8 cellular contexts compared by ENCODE assay signal in genomic region chr14:105397350-105397931, GRCh38. TPM values are rescaled to one million over a fixed set of nuclear protein-coding genes. Genes with fewer than 3 reads are reported as not detected.
A peak's percentile ranks its signal among the peaks of the same experiment; 100 is the strongest.
DNase-seq lines count a peak whose midpoint lies in the region; ATAC-seq and TF ChIP-seq lines count a peak whose summit lies in the region.

No MANE protein-coding gene starts in this region.

- no peaks in the 10 kb centered on the region for H4K20me1 ChIP-seq in PC-3 (ENCODE audit: low read length)

- H3K4me1 Mint-ChIP-seq in CD4-positive, alpha-beta T cell (ENCODE audit: low read depth) = peaks cover 11% of the 10 kb centered on the region

- H3K9me3 Mint-ChIP-seq in CD4-positive, alpha-beta T cell = peaks cover 3% of the 10 kb centered on the region

- peaks cover 4% of the 10 kb centered on the region for H3K9me3 ChIP-seq in CD4-positive, alpha-beta T cell (ENCODE audit: control insufficient read depth, low read length)
- H3K9me3 ChIP-seq in PC-3 (ENCODE audit: low read length) (no peaks in the 10 kb centered on the region), endocrine pancreas (ENCODE audit: control insufficient read depth, low read length) (no peaks in the 10 kb centered on the region), neuron (ENCODE audit: low read length) (peaks cover 10% of the 10 kb centered on the region)

- no peak for ATAC-seq in CD4-positive, alpha-beta T cell (ENCODE audit: poor library complexity)
- 0 out of 2 replicates have a peak, but pooled peaks have one; percentile 3 for ATAC-seq in PC-3
- ATAC-seq in GM19395 (IDR thresholded peaks at IDR 0.05; ENCODE audit: unreplicated experiment) = no peak
- no peak for ATAC-seq in GM21515 (IDR thresholded peaks at IDR 0.05; ENCODE audit: unreplicated experiment)

- H3K9ac ChIP-seq in PC-3 (ENCODE audit: low read length) = peak overlapping the region; percentile 95
- H3K9ac ChIP-seq in endocrine pancreas (ENCODE audit: control insufficient read depth, insufficient read depth, low read length) = peak overlapping the region; percentile 69

- WGBS in lower leg skin, 2 donors = 79 to 90% methylated on average over 13 of the region's 13 CpGs

- POLR2A ChIA-PET in CD4-positive, alpha-beta T cell (lab: Charles Lee) = interaction anchor here (1.0 to 2.5 kb wide), 2 partner anchors 51 to 93 kb away, joined by 3 to 16 read pairs; partner anchors contain the start of gene TEDC1
- POLR2A ChIA-PET in PC-3 (lab: Charles Lee; ENCODE audit: unreplicated experiment) = no interaction called here

- peaks cover 29% of the 10 kb centered on the region for H3K36me3 Mint-ChIP-seq in CD4-positive, alpha-beta T cell (ENCODE audit: low read depth)

- H3K4me1 ChIP-seq in PC-3 (ENCODE audit: insufficient read depth, low read length) (peaks cover 17% of the 10 kb centered on the region), endocrine pancreas (ENCODE audit: control insufficient read depth, insufficient read depth, low read length) (no peaks in the 10 kb centered on the region), neuron (ENCODE audit: insufficient read depth, low read length) (peaks cover 14% of the 10 kb centered on the region)

- TSS peak; percentile 99 for BruUV-seq in PC-3 (replicated peaks; lab: Mats Ljungman, UMichigan)

- no peak overlapping the region for H3K27ac ChIP-seq in CD4-positive, alpha-beta T cell (ENCODE audit: low read depth, low read length)
- H3K27ac ChIP-seq in PC-3 (ENCODE audit: low read length) = peak overlapping the region; percentile 49

- peak overlapping the region; percentile 80 for H3K4me3 Mint-ChIP-seq in CD4-positive, alpha-beta T cell

- no peak for DNase-seq in CD4-positive, alpha-beta T cell
- DNase-seq in PC-3 = no peak
- DNase-seq in NCI-H226 = no peak
- no peak for DNase-seq in lower leg skin (ENCODE audit: low spot score in 2 of 2)

- peaks cover 19% of the 10 kb centered on the region for H3K79me2 ChIP-seq in PC-3 (ENCODE audit: low read length)

- no peaks in the 10 kb centered on the region for H3K27me3 ChIP-seq in CD4-positive, alpha-beta T cell (ENCODE audit: control insufficient read depth, insufficient read depth, low read length)
- H3K27me3 ChIP-seq in PC-3 (ENCODE audit: low read length) (no peaks in the 10 kb centered on the region), endocrine pancreas (ENCODE audit: control insufficient read depth, insufficient read depth, low read length) (no peaks in the 10 kb centered on the region), neuron (ENCODE audit: insufficient read depth, low read length) (no peaks in the 10 kb centered on the region)

- H2AFZ ChIP-seq in PC-3 (ENCODE audit: low read length) = peak overlapping the region; percentile 77
- H2AFZ ChIP-seq in neuron (ENCODE audit: low read depth, low read length) = no peak overlapping the region

- H3K4me3 ChIP-seq in PC-3 (ENCODE audit: low read length) (peak overlapping the region; percentile 90; the same call in 1 of the 2 replicates), endocrine pancreas (ENCODE audit: control insufficient read depth, insufficient read depth, low read length) (no peak overlapping the region), neuron (ENCODE audit: low read length) (peak overlapping the region; percentile 74), lower leg skin (ENCODE audit: low read depth, poor library complexity, severe bottlenecking) (no peak overlapping the region)

- H3K36me3 ChIP-seq in PC-3 (ENCODE audit: low read depth, low read length) = peaks cover 11% of the 10 kb centered on the region
- H3K36me3 ChIP-seq in endocrine pancreas (ENCODE audit: control insufficient read depth, insufficient read depth, low read length) = no peaks in the 10 kb centered on the region
- peaks cover 17% of the 10 kb centered on the region for H3K36me3 ChIP-seq in neuron (ENCODE audit: insufficient read depth, low read length)

- CTCF ChIA-PET in CD4-positive, alpha-beta T cell (lab: Charles Lee) = interaction anchor here (1.0 to 1.9 kb wide), 3 partner anchors 26 to 93 kb away, joined by 3 to 5 read pairs (median 4); partner anchors contain the start of gene TEDC1
- CTCF ChIA-PET in PC-3 (lab: Charles Lee) = no interaction called here

- H3K9me2 ChIP-seq in PC-3 (replicated peaks; ENCODE audit: low read length) = no peaks in the 10 kb centered on the region

- H3K27me3 Mint-ChIP-seq in CD4-positive, alpha-beta T cell = no peaks in the 10 kb centered on the region

- H3K27ac Mint-ChIP-seq in CD4-positive, alpha-beta T cell = peak overlapping the region; percentile 72

- H3K4me2 ChIP-seq in PC-3 (ENCODE audit: low read length) = peak overlapping the region; percentile 96

- no peaks in the 10 kb centered on the region for H3F3A ChIP-seq in PC-3 (ENCODE audit: low read length, unreplicated experiment)

- intact Hi-C loops in CD4-positive, alpha-beta T cell (cut with DNase I, micrococcal nuclease) = loop anchor here in 1 of 2 experiments (5.0 kb wide), 1 partner anchor 95 kb away; the partner anchor contains the start of gene TEDC1
- intact Hi-C loops in PC-3 (cut with micrococcal nuclease) = no loop called here
- intact Hi-C loops in lower leg skin (cut with DNase I; ENCODE audit: low total_unique reads) = no loop called here

- TF ChIP-seq POLR2A in lower leg skin (IDR thresholded peaks at IDR 0.05) = no peak

- TF ChIP-seq CTCF in CD4-positive, alpha-beta T cell (IDR thresholded peaks at IDR 0.05) = no peak
- TF ChIP-seq CTCF in PC-3 (conservative IDR thresholded peaks at IDR 0.05; ENCODE audit: low read depth, low read length) (no peak), lower leg skin (IDR thresholded peaks at IDR 0.05) (no peak)

RNA-seq across cellular contexts. Expression of gene TEX22, which starts 0.9 kb away (rescaled TPM):
- total RNA-seq in CD4-positive, alpha-beta T cell = 1 to 10 TPM; 1.3 to 2.8 TPM
- total RNA-seq in PC-3 (2014; rRNA removed) = 0.29 and 0.40 TPM in 2 replicates
- under 1 TPM in 2 of 4 donors, not detected in 2; 0.17 to 0.34 TPM for total RNA-seq in lower leg skin

RNA-seq across cellular contexts. Expression of gene MTA1, which starts 22.2 kb away (rescaled TPM):
- 100 to 1,000 TPM; 107 to 113 TPM for total RNA-seq in CD4-positive, alpha-beta T cell
- total RNA-seq in PC-3 (2014; rRNA removed) = 82.3 and 102 TPM in 2 replicates
- 10 to 100 TPM; 39.3 to 56.7 (median 46.4) TPM for total RNA-seq in lower leg skin

Comparison
In these comparisons a context has a peak if more than half of its experiments do, and no peak if none do; other contexts are left out.
1. H3K4me3 ChIP-seq: peak in PC-3 (single experiment) and neuron (single experiment); none in endocrine pancreas (single experiment) and lower leg skin (single experiment).